ENCODE assay signal across 21 cellular contexts in the genomic region with DNA sequence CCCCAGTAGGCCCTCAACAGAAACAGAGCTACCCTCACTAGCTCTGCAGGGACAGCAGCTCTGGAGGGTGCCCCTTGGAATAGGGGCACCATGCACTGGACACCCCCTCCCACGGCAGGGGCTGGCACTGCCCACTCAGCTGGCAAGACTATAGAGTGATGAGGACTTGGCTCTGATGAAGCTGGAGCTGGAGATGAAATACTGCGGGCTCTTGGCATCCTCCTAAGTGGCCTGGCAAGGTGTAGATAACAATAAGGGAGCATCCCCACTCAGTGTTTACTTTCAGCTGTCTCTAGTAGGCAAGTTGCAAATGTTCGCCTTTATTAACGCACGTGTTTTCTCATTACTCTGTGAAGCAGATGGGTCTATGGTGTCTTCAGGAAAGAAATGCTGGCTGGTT.
"Had no signal": no experiment of that assay in that cellular context is flagged by ENCODE, and none has a peak within 500 bp of the region (broad histone marks: within the 10 kb centered on the region; RNA-seq: fewer than 3 reads in every experiment).

No MANE protein-coding gene starts in this region.

- H3K9ac ChIP-seq: parathyroid adenoma had no signal

- H3K4me1 ChIP-seq: parathyroid adenoma, right atrium auricular region, stomach had no signal

- H3K27ac Mint-ChIP-seq: effector memory CD8-positive, alpha-beta T cell; mesothelial cell of epicardium; naive B cell; progenitor cell of endocrine pancreas had no signal

- H3K27ac ChIP-seq: parathyroid adenoma, right atrium auricular region, sigmoid colon, stomach, thyroid gland had no signal

- H3K27me3 ChIP-seq: right atrium auricular region, sigmoid colon, stomach, thyroid gland had no signal

- H3K4me3 Mint-ChIP-seq: effector memory CD8-positive, alpha-beta T cell; mesothelial cell of epicardium; nephron; stimulated activated effector memory CD8-positive, alpha-beta T cell treated with anti-CD3 and anti-CD28 coated beads, Interleukin-12 subunit alpha, Interleukin-12 subunit beta, amount 100 ng/mL, for 72 hours had no signal

- H3K36me3 Mint-ChIP-seq: mesothelial cell of epicardium; naive B cell; stimulated activated effector memory CD8-positive, alpha-beta T cell treated with anti-CD3 and anti-CD28 coated beads, Interleukin-12 subunit alpha, Interleukin-12 subunit beta, amount 100 ng/mL, for 72 hours had no signal

- H3K79me2 ChIP-seq: parathyroid adenoma had no signal

- H3K9me3 ChIP-seq: mucosa of descending colon, right atrium auricular region, thyroid gland had no signal

- H3K4me3 ChIP-seq: mucosa of descending colon, right atrium auricular region, sigmoid colon, stomach, thyroid gland had no signal

- H3K9me3 Mint-ChIP-seq: effector memory CD8-positive, alpha-beta T cell; stimulated activated effector memory CD8-positive, alpha-beta T cell treated with anti-CD3 and anti-CD28 coated beads, Interleukin-12 subunit alpha, Interleukin-12 subunit beta, amount 100 ng/mL, for 72 hours had no signal

- H3K36me3 ChIP-seq: right atrium auricular region, sigmoid colon, stomach, thyroid gland had no signal

- H3K27me3 Mint-ChIP-seq: progenitor cell of endocrine pancreas had no signal

- H2AFZ ChIP-seq: parathyroid adenoma had no signal

- DNase-seq: cortex of kidney; effector memory CD8-positive, alpha-beta T cell; head of caudate nucleus; kidney; mesenchymal stem cell; mucosa of descending colon; naive B cell; nucleus accumbens; sigmoid colon; stimulated activated CD4-positive, alpha-beta T cell treated with anti-CD3 and anti-CD28 coated beads, Interleukin-2, amount 100 ng/mL, for 24 hours; stimulated activated CD4-positive, alpha-beta T cell treated with anti-CD3 and anti-CD28 coated beads, Interleukin-4, amount 100 ng/mL, for 24 hours; stimulated activated naive CD4-positive, alpha-beta T cell treated with Interleukin-2 at 50 U/mL for 16 hours; stomach had no signal

- ATAC-seq: effector memory CD8-positive, alpha-beta T cell; left lobe of liver; mucosa of descending colon; stimulated activated effector memory CD8-positive, alpha-beta T cell treated with anti-CD3 and anti-CD28 coated beads, Interleukin-12 subunit alpha, Interleukin-12 subunit beta, amount 100 ng/mL, for 72 hours had no signal

- H3K4me1 Mint-ChIP-seq: mesothelial cell of epicardium; naive B cell; nephron; stimulated activated effector memory CD8-positive, alpha-beta T cell treated with anti-CD3 and anti-CD28 coated beads, Interleukin-12 subunit alpha, Interleukin-12 subunit beta, amount 100 ng/mL, for 72 hours had no signal
